Comparison of ENCODE assay signal across 20 cellular contexts in the genomic region with DNA sequence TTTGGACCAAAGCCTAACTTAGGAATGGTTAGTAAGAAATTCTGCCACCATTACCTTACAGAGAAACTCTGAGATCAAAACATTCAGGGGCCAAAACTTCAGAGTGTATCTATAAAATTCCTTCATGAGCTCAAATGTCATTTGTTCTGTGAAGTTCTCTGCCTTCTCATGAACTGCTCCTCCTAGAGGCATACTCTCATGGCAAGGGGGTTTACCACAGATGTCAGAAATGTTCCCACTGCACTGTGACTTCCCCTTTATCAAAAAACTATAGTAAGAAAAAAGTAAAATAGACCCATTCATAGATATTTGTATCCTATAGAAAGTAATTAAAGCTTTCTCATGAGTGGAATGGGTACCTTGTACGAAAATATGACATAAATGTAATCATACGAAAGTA.
"Had no signal": no experiment of that assay in that cellular context is flagged by ENCODE, and none has a peak within 500 bp of the region (broad histone marks: within the 10 kb centered on the region; RNA-seq: fewer than 3 reads in every experiment).

No MANE protein-coding gene starts in this region.

- H3K27ac Mint-ChIP-seq: activated naive CD4-positive, alpha-beta T cell treated with anti-CD3 and anti-CD28 coated beads, Interleukin-2, amount 50 U/mL, for 24 hours; naive thymus-derived CD4-positive, alpha-beta T cell; neural progenitor cell; progenitor cell of endocrine pancreas had no signal

- H3K4me1 Mint-ChIP-seq: activated naive CD4-positive, alpha-beta T cell treated with anti-CD3 and anti-CD28 coated beads, Interleukin-2, amount 50 U/mL, for 24 hours; neural progenitor cell had no signal

- H3K9ac ChIP-seq: neural progenitor cell had no signal

- H3K27me3 ChIP-seq: adrenal gland, cardiac muscle cell, hepatocyte, neural progenitor cell, right atrium auricular region, suprapubic skin, vagina had no signal

- H2AFZ ChIP-seq: hepatocyte, neural progenitor cell had no signal

- H3K9me3 ChIP-seq: vagina had no signal

- H3K27me3 Mint-ChIP-seq: activated naive CD4-positive, alpha-beta T cell treated with anti-CD3 and anti-CD28 coated beads, Interleukin-2, amount 50 U/mL, for 24 hours; naive thymus-derived CD4-positive, alpha-beta T cell; progenitor cell of endocrine pancreas; stimulated activated naive CD8-positive, alpha-beta T cell treated with anti-CD3 and anti-CD28 coated beads, Interleukin-15, amount 100 ng/mL, for 72 hours had no signal

- H3K4me1 ChIP-seq: adrenal gland, neural progenitor cell, right atrium auricular region, suprapubic skin, vagina had no signal

- ATAC-seq: mucosa of descending colon; naive thymus-derived CD4-positive, alpha-beta T cell; stimulated activated naive CD8-positive, alpha-beta T cell treated with anti-CD3 and anti-CD28 coated beads, Interleukin-15, amount 100 ng/mL, for 72 hours had no signal

- H3K79me2 ChIP-seq: hepatocyte had no signal

- H3K27ac ChIP-seq: adrenal gland, cardiac muscle cell, hepatocyte, neural progenitor cell, right atrium auricular region, suprapubic skin, vagina, WERI-Rb-1 had no signal

- H3K36me3 ChIP-seq: cardiac muscle cell, neural progenitor cell, WERI-Rb-1 had no signal

- H3K4me3 ChIP-seq: adrenal gland, cardiac muscle cell, hepatocyte, mucosa of descending colon, neural progenitor cell, right atrium auricular region, suprapubic skin, vagina had no signal

- H3K4me3 Mint-ChIP-seq: activated naive CD4-positive, alpha-beta T cell treated with anti-CD3 and anti-CD28 coated beads, Interleukin-2, amount 50 U/mL, for 24 hours; naive thymus-derived CD4-positive, alpha-beta T cell; neural progenitor cell; stimulated activated naive CD8-positive, alpha-beta T cell treated with anti-CD3 and anti-CD28 coated beads, Interleukin-15, amount 100 ng/mL, for 72 hours had no signal

- H3K4me2 ChIP-seq: hepatocyte, neural progenitor cell had no signal

- DNase-seq: activated CD4-positive, alpha-beta T cell treated with anti-CD3 and anti-CD28 coated beads, Interleukin-2, amount 50 U/mL, for 4 hours; activated gamma-delta T cell; adrenal gland; dermis blood vessel endothelial cell; effector memory CD4-positive, alpha-beta T cell; mesenchymal stem cell; mucosa of descending colon; naive thymus-derived CD4-positive, alpha-beta T cell; stimulated activated CD4-positive, alpha-beta T cell treated with anti-CD3 and anti-CD28 coated beads, Interleukin-2, amount 100 ng/mL, for 24 hours; stimulated activated naive CD8-positive, alpha-beta T cell treated with anti-CD3 and anti-CD28 coated beads, Interleukin-15, amount 100 ng/mL, for 72 hours; trophoblast cell; WERI-Rb-1 had no signal
